In the genomic region with DNA sequence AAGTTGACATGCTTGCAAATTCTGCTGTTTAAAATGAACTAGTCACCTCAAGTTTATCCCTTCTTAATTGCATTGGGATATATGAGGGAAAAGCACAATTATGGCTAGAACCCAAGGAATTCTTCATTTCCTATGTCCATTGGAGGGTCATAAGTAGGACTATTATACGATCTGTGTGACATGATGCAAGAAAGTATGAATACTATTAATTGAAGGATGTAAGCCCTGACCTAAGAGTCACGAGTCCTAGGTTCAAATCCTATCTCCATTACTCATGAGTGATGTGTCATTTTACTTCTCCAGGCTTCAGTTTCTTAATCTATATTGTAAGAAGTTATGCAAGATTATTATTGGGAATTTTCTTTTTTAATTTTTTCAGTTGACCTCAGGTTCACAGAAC, we compare ENCODE assay signal across 27 cellular contexts.
DNase-seq lines count a peak whose midpoint lies in the region; ATAC-seq, FAIRE-seq and TF ChIP-seq lines count a peak whose summit lies in the region.
"Had no signal": no experiment of that assay in that cellular context is flagged by ENCODE, and none has a peak within 500 bp of the region (broad histone marks: within the 10 kb centered on the region; RNA-seq: fewer than 3 reads in every experiment).

No MANE protein-coding gene starts in this region.

- H3K9me3 Mint-ChIP-seq in activated CD8-positive, alpha-beta T cell treated with anti-CD3 and anti-CD28 coated beads for 36 hours, result no peaks in the 10 kb centered on the region
- H3K9me3 Mint-ChIP-seq: CD4-positive, alpha-beta T cell had no signal

- WGBS in mammary epithelial cell (ENCODE audit: low coverage, missing lambda C conversion rate), result 55% methylated on average over 2 of the region's 2 CpGs

- H3K9me3 ChIP-seq in mammary epithelial cell (replicated peaks; ENCODE audit: insufficient read depth, low read length) (no peaks in the 10 kb centered on the region), breast epithelium (no peaks in the 10 kb centered on the region), HAP-1 (no peaks in the 10 kb centered on the region), MM.1S (replicated peaks; ENCODE audit: insufficient read depth, low read length) (no peaks in the 10 kb centered on the region)
- H3K9me3 ChIP-seq: BLaER1 treated with 17β-estradiol and CSF1 and Interleukin-3, amounts not matched to agents 10 nM and 100 nM had no signal

- TF ChIP-seq CTCF in mammary epithelial cell (conservative IDR thresholded peaks at IDR 0.05 in 1 of 2, IDR thresholded peaks at IDR 0.05 in 1 of 2; ENCODE audit: extremely low read depth in 1 of 2, insufficient read depth in 1 of 2, low read depth in 1 of 2, low read length in 2 of 2) (no peak), breast epithelium (IDR thresholded peaks at IDR 0.05) (no peak), bronchial epithelial cell (IDR thresholded peaks at IDR 0.05; ENCODE audit: insufficient read depth, low read length, severe bottlenecking) (no peak), foreskin fibroblast (IDR thresholded peaks at IDR 0.05; ENCODE audit: low read depth, low read length) (no peak), MM.1S (IDR thresholded peaks at IDR 0.05; ENCODE audit: low read length) (no peak)
- TF ChIP-seq CTCF in activated CD8-positive, alpha-beta T cell treated with anti-CD3 and anti-CD28 coated beads for 36 hours (IDR thresholded peaks at IDR 0.05), result no peak

- no peak overlapping the region for H3K4me3 ChIP-seq in mammary epithelial cell (replicated peaks in 1 of 3; ENCODE audit: insufficient read depth in 1 of 3, low read depth in 2 of 3, low read length in 3 of 3)
- H3K4me3 ChIP-seq in breast epithelium, result no peak overlapping the region
- H3K4me3 ChIP-seq in bronchial epithelial cell (ENCODE audit: low read depth, low read length), result no peak overlapping the region
- H3K4me3 ChIP-seq in foreskin fibroblast (ENCODE audit: low read depth in 1 of 2, low read length in 2 of 2), result no peak overlapping the region
- H3K4me3 ChIP-seq in HAP-1, result no peak overlapping the region
- no peak overlapping the region for H3K4me3 ChIP-seq in MM.1S (ENCODE audit: low read length)
- H3K4me3 ChIP-seq: BLaER1 treated with 17β-estradiol and CSF1 and Interleukin-3, amounts not matched to agents 10 nM and 100 nM; PC-9 had no signal

- no peak overlapping the region for H3K4me3 Mint-ChIP-seq in activated CD8-positive, alpha-beta T cell treated with anti-CD3 and anti-CD28 coated beads for 36 hours
- H3K4me3 Mint-ChIP-seq: CD4-positive, alpha-beta T cell; IgD-negative memory B cell had no signal

- POLR2A ChIA-PET in activated CD8-positive, alpha-beta T cell treated with anti-CD3 and anti-CD28 coated beads for 36 hours (lab: Charles Lee), result no interaction called here

- no peaks in the 10 kb centered on the region for H3K36me3 Mint-ChIP-seq in activated CD8-positive, alpha-beta T cell treated with anti-CD3 and anti-CD28 coated beads for 36 hours (ENCODE audit: low read depth)
- H3K36me3 Mint-ChIP-seq: IgD-negative memory B cell had no signal

- H3K27ac ChIP-seq in mammary epithelial cell (ENCODE audit: insufficient read depth, low read depth, low read length) (no peak overlapping the region), breast epithelium (no peak overlapping the region), MM.1S (ENCODE audit: low read length) (no peak overlapping the region)
- H3K27ac ChIP-seq: 22Rv1; BLaER1 treated with 17β-estradiol and CSF1 and Interleukin-3, amounts not matched to agents 10 nM and 100 nM; KMS-11; PC-9; RWPE1 had no signal

- H3K4me1 ChIP-seq in mammary epithelial cell (ENCODE audit: insufficient read depth, low read length) (no peaks in the 10 kb centered on the region), breast epithelium (no peaks in the 10 kb centered on the region), HAP-1 (no peaks in the 10 kb centered on the region), MM.1S (ENCODE audit: low read length) (no peaks in the 10 kb centered on the region)
- H3K4me1 ChIP-seq: BLaER1 treated with 17β-estradiol and CSF1 and Interleukin-3, amounts not matched to agents 10 nM and 100 nM had no signal

- H3K36me3 ChIP-seq in mammary epithelial cell (ENCODE audit: insufficient read depth, low read length), result no peaks in the 10 kb centered on the region
- H3K36me3 ChIP-seq in breast epithelium, result no peaks in the 10 kb centered on the region
- H3K36me3 ChIP-seq in bronchial epithelial cell (ENCODE audit: control insufficient read depth, insufficient read depth, low read length), result no peaks in the 10 kb centered on the region
- H3K36me3 ChIP-seq in HAP-1 (replicated peaks), result no peaks in the 10 kb centered on the region
- no peaks in the 10 kb centered on the region for H3K36me3 ChIP-seq in MM.1S (replicated peaks; ENCODE audit: insufficient read depth, low read length)
- H3K36me3 ChIP-seq: BLaER1 treated with 17β-estradiol and CSF1 and Interleukin-3, amounts not matched to agents 10 nM and 100 nM had no signal

- H3K79me2 ChIP-seq in mammary epithelial cell (ENCODE audit: insufficient read depth, low read length) (no peaks in the 10 kb centered on the region), MM.1S (ENCODE audit: low read length) (no peaks in the 10 kb centered on the region)

- in situ Hi-C loops in mammary epithelial cell (cut with MboI; ENCODE audit: low sequenced_read_pairs in 2 of 2), result no loop called here
- in situ Hi-C loops in HAP-1 (cut with MboI; ENCODE audit: low sequenced_read_pairs), result no loop called here

- BruUV-seq in mammary epithelial cell (replicated peaks; lab: Mats Ljungman, UMichigan), result no TSS peak

- no peak for TF ChIP-seq POLR2A in breast epithelium (IDR thresholded peaks at IDR 0.05)

- no peaks in the 10 kb centered on the region for H3F3A ChIP-seq in MM.1S (ENCODE audit: insufficient read depth, low read length)

- H3K9ac ChIP-seq in mammary epithelial cell (ENCODE audit: insufficient read depth, low read length), result no peak overlapping the region
- no peak overlapping the region for H3K9ac ChIP-seq in MM.1S (ENCODE audit: low read length)
- H3K9ac ChIP-seq: BLaER1 treated with 17β-estradiol and CSF1 and Interleukin-3, amounts not matched to agents 10 nM and 100 nM; KMS-11 had no signal

- no peaks in the 10 kb centered on the region for H4K20me1 ChIP-seq in mammary epithelial cell (ENCODE audit: insufficient read depth, low read length)
- H4K20me1 ChIP-seq in MM.1S (ENCODE audit: insufficient read depth, low read length), result no peaks in the 10 kb centered on the region
- H4K20me1 ChIP-seq: BLaER1 treated with 17β-estradiol and CSF1 and Interleukin-3, amounts not matched to agents 10 nM and 100 nM had no signal

- H2AFZ ChIP-seq in mammary epithelial cell (ENCODE audit: low read depth, low read length) (no peak overlapping the region), MM.1S (ENCODE audit: low read length) (no peak overlapping the region)
- H2AFZ ChIP-seq: PC-9 had no signal

- no peaks in the 10 kb centered on the region for H3K9me2 ChIP-seq in MM.1S (replicated peaks; ENCODE audit: insufficient read depth, low read length)

- FAIRE-seq in bronchial epithelial cell (lab: Jason Lieb, UNC), result no peak
- FAIRE-seq: D721Med, GM12892, H54 had no signal

- peak; percentile 48 for DNase-seq in mammary epithelial cell
- DNase-seq in breast epithelium (ENCODE audit: low spot score in 2 of 2), result no peak
- DNase-seq in bronchial epithelial cell (ENCODE audit: low read depth), result peak; percentile 59
- DNase-seq in foreskin fibroblast, result peak; percentile 32 to 55
- DNase-seq in activated CD8-positive, alpha-beta T cell treated with anti-CD3 and anti-CD28 coated beads for 36 hours, result no peak
- DNase-seq in HAP-1 (ENCODE audit: low spot score in 2 of 2), result no peak
- DNase-seq in MM.1S, result no peak
- DNase-seq: CD4-positive, alpha-beta T cell; DMS53; GF-D8; NCI-H1048; NCI-H1417; NCI-H1694; NCI-H2029 treated with DMSO at 0.1 percent for 48 hours; NCI-H446 treated with DMSO at 0.1 percent for 48 hours; NCI-H526 treated with DMSO at 0.1 percent for 48 hours; PC-9; SHP77 had no signal

- dilution Hi-C loops in mammary epithelial cell (cut with HindIII; ENCODE audit: low sequenced_read_pairs), result no loop called here

- CTCF ChIA-PET in mammary epithelial cell (lab: Charles Lee; ENCODE audit: low non-redundant PET), result no interaction called here
- CTCF ChIA-PET in activated CD8-positive, alpha-beta T cell treated with anti-CD3 and anti-CD28 coated beads for 36 hours (lab: Charles Lee), result no interaction called here

- intact Hi-C loops in mammary epithelial cell (cut with micrococcal nuclease) (no loop called here), breast epithelium (cut with DNase I; ENCODE audit: low total_unique reads) (no loop called here)
- intact Hi-C loops in activated CD8-positive, alpha-beta T cell treated with anti-CD3 and anti-CD28 coated beads for 36 hours (cut with micrococcal nuclease), result no loop called here

- H3K4me1 Mint-ChIP-seq in activated CD8-positive, alpha-beta T cell treated with anti-CD3 and anti-CD28 coated beads for 36 hours (ENCODE audit: low read depth), result no peaks in the 10 kb centered on the region
- H3K4me1 Mint-ChIP-seq: IgD-negative memory B cell had no signal

- H3K4me2 ChIP-seq in mammary epithelial cell (ENCODE audit: insufficient read depth, low read depth, low read length) (no peak overlapping the region), MM.1S (ENCODE audit: low read depth, low read length) (no peak overlapping the region)
- H3K4me2 ChIP-seq: BLaER1 treated with 17β-estradiol and CSF1 and Interleukin-3, amounts not matched to agents 10 nM and 100 nM; KMS-11; PC-9 had no signal

- no peaks in the 10 kb centered on the region for H3K27me3 Mint-ChIP-seq in activated CD8-positive, alpha-beta T cell treated with anti-CD3 and anti-CD28 coated beads for 36 hours
- H3K27me3 Mint-ChIP-seq: CD4-positive, alpha-beta T cell; IgD-negative memory B cell had no signal

- H3K27me3 ChIP-seq in mammary epithelial cell (ENCODE audit: insufficient read depth, low read length), result no peaks in the 10 kb centered on the region
- H3K27me3 ChIP-seq in breast epithelium, result no peaks in the 10 kb centered on the region
- no peaks in the 10 kb centered on the region for H3K27me3 ChIP-seq in bronchial epithelial cell (ENCODE audit: control insufficient read depth, insufficient read depth, low read length)
- H3K27me3 ChIP-seq in HAP-1 (ENCODE audit: low read depth), result no peaks in the 10 kb centered on the region
- H3K27me3 ChIP-seq in MM.1S (replicated peaks; ENCODE audit: insufficient read depth, low read length), result no peaks in the 10 kb centered on the region

- no peak overlapping the region for H3K27ac Mint-ChIP-seq in activated CD8-positive, alpha-beta T cell treated with anti-CD3 and anti-CD28 coated beads for 36 hours
- H3K27ac Mint-ChIP-seq: CD4-positive, alpha-beta T cell; IgD-negative memory B cell had no signal

- no peak for ATAC-seq in HG03469 (IDR thresholded peaks at IDR 0.05; ENCODE audit: unreplicated experiment)
- no peak for ATAC-seq in activated CD8-positive, alpha-beta T cell treated with anti-CD3 and anti-CD28 coated beads for 36 hours

Comparison
In these comparisons a context has a peak if more than half of its experiments do, and no peak if none do; other contexts are left out.
1. DNase-seq: peak in mammary epithelial cell (single experiment), bronchial epithelial cell (single experiment) and foreskin fibroblast (2 of 2); none in breast epithelium (0 of 2), activated CD8-positive, alpha-beta T cell treated with anti-CD3 and anti-CD28 coated beads for 36 hours (single experiment), HAP-1 (0 of 2) and MM.1S (single experiment).